ENCODE assay signal across 1 cellular context in genomic region chr6:26472549-26473245, GRCh38.
TF ChIP-seq lines count a peak whose summit lies in the region.

No MANE protein-coding gene starts in this region.

TF ChIP-seq in H1, 55 proteins besides CTCF, POLR2A, EP300 and RAD21:
- 0 out of 2 replicates have a peak, but pooled peaks have one; percentile 10 for TF ChIP-seq RFX5 (IDR thresholded peaks at IDR 0.05; ENCODE audit: borderline replicate concordance, low read depth, low read length)
- TF ChIP-seq RXRA (IDR thresholded peaks at IDR 0.05; ENCODE audit: insufficient read depth, low read depth, low read length), result no peak
